ENCODE assay signal across 14 cellular contexts in the genomic region with DNA sequence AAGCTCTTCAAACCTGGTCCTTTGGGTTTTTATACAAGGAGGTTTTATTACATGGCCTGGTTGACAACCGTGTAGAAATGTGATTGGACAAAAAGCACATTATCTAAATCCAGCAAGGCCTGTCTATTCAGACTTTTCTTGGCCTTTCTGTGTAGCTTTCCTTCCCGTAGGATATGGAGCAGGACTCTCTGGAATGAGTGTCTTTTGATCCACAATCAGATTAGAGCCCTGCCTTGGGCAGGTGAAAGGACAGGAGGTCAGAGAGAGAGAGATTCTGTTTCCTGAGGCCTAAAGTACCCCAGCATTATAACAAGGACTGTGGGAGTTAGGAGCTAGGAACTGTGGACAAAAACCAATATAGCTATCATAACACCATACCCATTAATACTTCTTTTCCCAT.
A peak's percentile ranks its signal among the peaks of the same experiment; 100 is the strongest.
DNase-seq lines count a peak whose midpoint lies in the region; ATAC-seq and TF ChIP-seq lines count a peak whose summit lies in the region.
"Had no signal": no experiment of that assay in that cellular context is flagged by ENCODE, and none has a peak within 500 bp of the region (broad histone marks: within the 10 kb centered on the region; RNA-seq: fewer than 3 reads in every experiment).

No MANE protein-coding gene starts in this region.

- no peak for TF ChIP-seq POLR2A in heart left ventricle (IDR thresholded peaks at IDR 0.05)

- DNase-seq in cardiac muscle cell (ENCODE audit: low read depth in 1 of 2, low spot score in 1 of 2) (no peak), heart left ventricle (no peak), T-helper 17 cell (no peak), memory B cell (ENCODE audit: low spot score in 2 of 2) (no peak), neural progenitor cell (ENCODE audit: low spot score) (no peak), GM23338 (ENCODE audit: low spot score) (no peak)
- DNase-seq: activated T-cell treated with anti-CD3 and anti-CD28 coated beads, Interleukin-2, amount 50 U/mL, for 4 hours; brain microvascular endothelial cell; effector memory CD4-positive, alpha-beta T cell; NCI-H1092 had no signal

- no peaks in the 10 kb centered on the region for H4K20me1 ChIP-seq in neural progenitor cell (ENCODE audit: low read depth)
- no peaks in the 10 kb centered on the region for H4K20me1 ChIP-seq in GM23338 (replicated peaks; ENCODE audit: insufficient read depth)

- H3K27ac Mint-ChIP-seq in T-helper 17 cell (peak overlapping the region; percentile 98), memory B cell (peak overlapping the region; percentile 96), neural progenitor cell (no peak overlapping the region), GM23338 (no peak overlapping the region)

- H3K27me3 ChIP-seq in cardiac muscle cell (no peaks in the 10 kb centered on the region), heart left ventricle (no peaks in the 10 kb centered on the region), neural progenitor cell (no peaks in the 10 kb centered on the region), GM23338 (ENCODE audit: insufficient read depth) (no peaks in the 10 kb centered on the region)
- H3K27me3 ChIP-seq: brain microvascular endothelial cell had no signal

- H3K9me2 ChIP-seq in GM23338 (ENCODE audit: insufficient read depth) = no peaks in the 10 kb centered on the region

- H3K9me3 ChIP-seq in cardiac muscle cell (ENCODE audit: low read depth) (no peaks in the 10 kb centered on the region), heart left ventricle (no peaks in the 10 kb centered on the region), T-helper 17 cell (ENCODE audit: control insufficient read depth, low read length, poor library complexity, severe bottlenecking) (no peaks in the 10 kb centered on the region), neural progenitor cell (ENCODE audit: low read depth) (no peaks in the 10 kb centered on the region)
- H3K9me3 ChIP-seq: thoracic aorta had no signal

- no peak overlapping the region for H3K9ac ChIP-seq in neural progenitor cell
- H3K9ac ChIP-seq: parathyroid adenoma had no signal

- ATAC-seq in heart left ventricle (no peak), T-helper 17 cell (no peak), memory B cell (ENCODE audit: low read depth) (no peak), GM18868 (IDR thresholded peaks at IDR 0.05; ENCODE audit: unreplicated experiment) (no peak), HG02759 (IDR thresholded peaks at IDR 0.05; ENCODE audit: unreplicated experiment) (no peak), GM23338 (no peak)

- WGBS in heart left ventricle, 4 donors = 83 to 88% (median 86%) methylated on average over 2 of the region's 2 CpGs

- peaks cover 4% of the 10 kb centered on the region for H3F3A ChIP-seq in neural progenitor cell (ENCODE audit: low read depth)
- H3F3A ChIP-seq in GM23338 (replicated peaks; ENCODE audit: low read depth) = no peaks in the 10 kb centered on the region

- H3K36me3 Mint-ChIP-seq in T-helper 17 cell (ENCODE audit: low read depth) (peaks cover 3% of the 10 kb centered on the region), memory B cell (no peaks in the 10 kb centered on the region), neural progenitor cell (no peaks in the 10 kb centered on the region), GM23338 (ENCODE audit: low read depth) (no peaks in the 10 kb centered on the region)

- H3K4me3 Mint-ChIP-seq in T-helper 17 cell = no peak overlapping the region
- H3K4me3 Mint-ChIP-seq in memory B cell = no peak overlapping the region
- no peak overlapping the region for H3K4me3 Mint-ChIP-seq in neural progenitor cell
- H3K4me3 Mint-ChIP-seq in GM23338 = no peak overlapping the region

- H3K4me1 Mint-ChIP-seq in T-helper 17 cell = peaks cover 31% of the 10 kb centered on the region
- H3K4me1 Mint-ChIP-seq in memory B cell = peaks cover 20% of the 10 kb centered on the region
- H3K4me1 Mint-ChIP-seq in neural progenitor cell = peaks cover 3% of the 10 kb centered on the region
- peaks cover 12% of the 10 kb centered on the region; the same call in 2 of the 3 replicates for H3K4me1 Mint-ChIP-seq in GM23338

- H3K4me2 ChIP-seq in neural progenitor cell (no peak overlapping the region), GM23338 (no peak overlapping the region)

- H3K4me3 ChIP-seq in cardiac muscle cell (no peak overlapping the region), heart left ventricle (no peak overlapping the region), neural progenitor cell (no peak overlapping the region), GM23338 (no peak overlapping the region)
- H3K4me3 ChIP-seq: thoracic aorta had no signal

- no peaks in the 10 kb centered on the region for H3K79me2 ChIP-seq in neural progenitor cell (ENCODE audit: low read depth)
- H3K79me2 ChIP-seq in GM23338 (replicated peaks; ENCODE audit: insufficient read depth) = peaks cover 11% of the 10 kb centered on the region
- H3K79me2 ChIP-seq: parathyroid adenoma had no signal

- H3K27me3 Mint-ChIP-seq in T-helper 17 cell (no peaks in the 10 kb centered on the region), memory B cell (no peaks in the 10 kb centered on the region), neural progenitor cell (ENCODE audit: insufficient read depth, low read depth) (no peaks in the 10 kb centered on the region), GM23338 (ENCODE audit: insufficient read depth, low read depth, poor library complexity) (no peaks in the 10 kb centered on the region)

- H3K4me1 ChIP-seq in cardiac muscle cell (ENCODE audit: low read depth) = peaks cover 17% of the 10 kb centered on the region
- peaks cover 0 to 20% (median 0%) of the 10 kb centered on the region in 12 donors for H3K4me1 ChIP-seq in heart left ventricle
- H3K4me1 ChIP-seq in neural progenitor cell = no peaks in the 10 kb centered on the region
- H3K4me1 ChIP-seq in GM23338 (ENCODE audit: insufficient read depth) = no peaks in the 10 kb centered on the region; the same call in 1 of the 2 replicates

- H3K27ac ChIP-seq in cardiac muscle cell (peak overlapping the region; percentile 83), heart left ventricle (no peak overlapping the region), neural progenitor cell (no peak overlapping the region), GM23338 (ENCODE audit: low read depth) (no peak overlapping the region)
- H3K27ac ChIP-seq: brain microvascular endothelial cell, parathyroid adenoma, thoracic aorta had no signal

- H3K36me3 ChIP-seq in cardiac muscle cell (no peaks in the 10 kb centered on the region), heart left ventricle (no peaks in the 10 kb centered on the region), neural progenitor cell (no peaks in the 10 kb centered on the region), GM23338 (ENCODE audit: insufficient read depth) (no peaks in the 10 kb centered on the region)
- H3K36me3 ChIP-seq: brain microvascular endothelial cell, thoracic aorta had no signal

- H2AFZ ChIP-seq in neural progenitor cell (replicated peaks) (no peak overlapping the region), GM23338 (no peak overlapping the region)
- H2AFZ ChIP-seq: parathyroid adenoma had no signal

- TF ChIP-seq CTCF in cardiac muscle cell (IDR thresholded peaks at IDR 0.05; ENCODE audit: low read depth, low read length) (no peak), heart left ventricle (IDR thresholded peaks at IDR 0.05) (no peak), neural progenitor cell (IDR thresholded peaks at IDR 0.05) (no peak), GM23338 (conservative IDR thresholded peaks at IDR 0.05; ENCODE audit: low read depth in 2 of 2) (no peak)

- intact Hi-C loops in heart left ventricle (cut with DNase I) = no loop called here

- H3K9me3 Mint-ChIP-seq in memory B cell (no peaks in the 10 kb centered on the region), neural progenitor cell (no peaks in the 10 kb centered on the region), GM23338 (no peaks in the 10 kb centered on the region; the same call in 2 of the 3 replicates)
- H3K9me3 Mint-ChIP-seq: activated T-cell treated with anti-CD3 and anti-CD28 coated beads, Interleukin-2, amount 50 U/mL, for 4 hours had no signal

TF ChIP-seq in GM23338, 12 proteins besides CTCF, POLR2A, EP300 and RAD21 (continues in another document):
- TF ChIP-seq CREB1 (CRISPR knock-in tag; IDR thresholded peaks at IDR 0.05; ENCODE audit: low read depth) (no peak), JUNB (IDR thresholded peaks at IDR 0.05; ENCODE audit: unreplicated experiment) (no peak), POLR2AphosphoS5 (IDR thresholded peaks at IDR 0.05; ENCODE audit: low read depth) (no peak)
- TF ChIP-seq, protein P1, sequence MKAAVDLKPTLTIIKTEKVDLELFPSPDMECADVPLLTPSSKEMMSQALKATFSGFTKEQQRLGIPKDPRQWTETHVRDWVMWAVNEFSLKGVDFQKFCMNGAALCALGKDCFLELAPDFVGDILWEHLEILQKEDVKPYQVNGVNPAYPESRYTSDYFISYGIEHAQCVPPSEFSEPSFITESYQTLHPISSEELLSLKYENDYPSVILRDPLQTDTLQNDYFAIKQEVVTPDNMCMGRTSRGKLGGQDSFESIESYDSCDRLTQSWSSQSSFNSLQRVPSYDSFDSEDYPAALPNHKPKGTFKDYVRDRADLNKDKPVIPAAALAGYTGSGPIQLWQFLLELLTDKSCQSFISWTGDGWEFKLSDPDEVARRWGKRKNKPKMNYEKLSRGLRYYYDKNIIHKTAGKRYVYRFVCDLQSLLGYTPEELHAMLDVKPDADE (IDR thresholded peaks at IDR 0.05) = no peak

Comparison
In these comparisons a context has a peak if more than half of its experiments do, and no peak if none do; other contexts are left out.
1. H3K27ac Mint-ChIP-seq: peak in T-helper 17 cell (single experiment) and memory B cell (single experiment); none in neural progenitor cell (single experiment) and GM23338 (single experiment).